In the genomic region with DNA sequence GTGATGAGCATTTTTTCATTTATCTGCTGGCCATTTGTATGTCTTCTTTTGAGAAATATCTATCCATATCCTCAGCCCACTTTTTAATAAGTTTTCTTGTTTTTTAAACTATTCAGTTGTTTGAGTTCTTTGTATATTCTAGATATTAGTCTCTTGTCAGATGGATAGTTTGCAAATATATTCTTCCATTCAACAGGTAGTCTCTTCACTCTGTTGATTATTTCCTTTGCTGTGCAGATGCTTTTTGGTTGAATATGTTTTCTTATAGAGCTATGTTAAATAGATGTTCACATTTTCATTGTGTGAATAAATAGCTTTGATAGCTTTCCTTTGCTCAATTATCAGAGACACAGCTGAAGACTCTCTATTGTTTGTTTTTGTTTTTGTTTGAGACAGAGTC, we compare ENCODE assay signal across 35 cellular contexts.
"Had no signal": no experiment of that assay in that cellular context is flagged by ENCODE, and none has a peak within 500 bp of the region (broad histone marks: within the 10 kb centered on the region; RNA-seq: fewer than 3 reads in every experiment).

No MANE protein-coding gene starts in this region.

- DNase-seq: Karpas-422, Kasumi-1, MG63, MM.1S, MV-4-11, NCI-H1048, NCI-H1092, NCI-H1092 treated with DMSO at 0.1 percent for 48 hours, NCI-H1105, NCI-H1105 treated with DMSO at 0.1 percent for 48 hours, NCI-H1417, NCI-H1417 treated with DMSO at 0.1 percent for 48 hours, NCI-H1436, NCI-H1436 treated with DMSO at 0.1 percent for 48 hours, NCI-H146, NCI-H1694, NCI-H187, NCI-H187 treated with DMSO at 0.1 percent for 48 hours, NCI-H1930, NCI-H2029, NCI-H2029 treated with DMSO at 0.1 percent for 48 hours, NCI-H2081, NCI-H2081 treated with DMSO at 0.1 percent for 48 hours, NCI-H2107, NCI-H2171, NCI-H2171 treated with DMSO at 0.1 percent for 48 hours, NCI-H2227 treated with DMSO at 0.1 percent for 48 hours, NCI-H226, NCI-H345, NCI-H446, NCI-H446 treated with DMSO at 0.1 percent for 48 hours, NCI-H510A, NCI-H510A treated with DMSO at 0.1 percent for 48 hours, NCI-H524, NCI-H524 treated with DMSO at 0.1 percent for 48 hours had no signal

- H3K4me3 ChIP-seq: MG63 had no signal

- H3K9me3 ChIP-seq: MG63 had no signal
